Comparison of ENCODE assay signal across 11 cellular contexts in genomic region chr10:17510242-17510908, GRCh38. TPM values are rescaled to one million over a fixed set of nuclear protein-coding genes. Genes with fewer than 3 reads are reported as not detected.
A peak's percentile ranks its signal among the peaks of the same experiment; 100 is the strongest.
DNase-seq lines count a peak whose midpoint lies in the region; ATAC-seq, FAIRE-seq and TF ChIP-seq lines count a peak whose summit lies in the region.
"Had no signal": no experiment of that assay in that cellular context is flagged by ENCODE, and none has a peak within 500 bp of the region (broad histone marks: within the 10 kb centered on the region; RNA-seq: fewer than 3 reads in every experiment).

No MANE protein-coding gene starts in this region.

- no peak for TF ChIP-seq CTCF in activated CD8-positive, alpha-beta T cell treated with anti-CD3 and anti-CD28 coated beads for 36 hours (IDR thresholded peaks at IDR 0.05)

- CTCF ChIA-PET in activated CD8-positive, alpha-beta T cell treated with anti-CD3 and anti-CD28 coated beads for 36 hours (lab: Charles Lee) = interaction anchor here (0.7 to 1.8 kb wide), 2 partner anchors 53 to 101 kb away, joined by 3 to 4 read pairs; no protein-coding TSS in a partner anchor

- H3K4me1 Mint-ChIP-seq in activated CD8-positive, alpha-beta T cell treated with anti-CD3 and anti-CD28 coated beads for 36 hours (ENCODE audit: low read depth) = peaks cover 27% of the 10 kb centered on the region
- H3K4me1 Mint-ChIP-seq in stimulated activated memory B cell treated with anti-CD40 and anti-IgM and Interleukin-4, amounts not matched to agents 10 μg/mL and 1 μg/mL and 100 μg/mL, for 72 hours = no peaks in the 10 kb centered on the region

- ATAC-seq in GM21526 (IDR thresholded peaks at IDR 0.05; ENCODE audit: low FRiP score, unreplicated experiment) (peak; percentile 77), HG03196 (IDR thresholded peaks at IDR 0.05; ENCODE audit: unreplicated experiment) (peak; percentile 56)
- ATAC-seq in activated CD8-positive, alpha-beta T cell treated with anti-CD3 and anti-CD28 coated beads for 36 hours = no peak
- no peak for ATAC-seq in stimulated activated memory B cell treated with anti-CD40 and anti-IgM and Interleukin-4, amounts not matched to agents 10 μg/mL and 1 μg/mL and 100 μg/mL, for 72 hours
- ATAC-seq: HepG2 had no signal

- FAIRE-seq in GM18507 (lab: Jason Lieb, UNC) = peak; percentile 84
- FAIRE-seq: HepG2 had no signal

- H3K36me3 Mint-ChIP-seq in activated CD8-positive, alpha-beta T cell treated with anti-CD3 and anti-CD28 coated beads for 36 hours (ENCODE audit: low read depth) = no peaks in the 10 kb centered on the region
- H3K36me3 Mint-ChIP-seq in stimulated activated memory B cell treated with anti-CD40 and anti-IgM and Interleukin-4, amounts not matched to agents 10 μg/mL and 1 μg/mL and 100 μg/mL, for 72 hours = no peaks in the 10 kb centered on the region

- no peak overlapping the region for H3K27ac Mint-ChIP-seq in activated CD8-positive, alpha-beta T cell treated with anti-CD3 and anti-CD28 coated beads for 36 hours
- H3K27ac Mint-ChIP-seq in stimulated activated memory B cell treated with anti-CD40 and anti-IgM and Interleukin-4, amounts not matched to agents 10 μg/mL and 1 μg/mL and 100 μg/mL, for 72 hours = no peak overlapping the region

- peaks cover 3% of the 10 kb centered on the region for H3K9me3 Mint-ChIP-seq in activated CD8-positive, alpha-beta T cell treated with anti-CD3 and anti-CD28 coated beads for 36 hours
- peaks cover 4% of the 10 kb centered on the region for H3K9me3 Mint-ChIP-seq in stimulated activated memory B cell treated with anti-CD40 and anti-IgM and Interleukin-4, amounts not matched to agents 10 μg/mL and 1 μg/mL and 100 μg/mL, for 72 hours

- intact Hi-C loops in activated CD8-positive, alpha-beta T cell treated with anti-CD3 and anti-CD28 coated beads for 36 hours (cut with micrococcal nuclease) = no loop called here

- DNase-seq in GM18507 (ENCODE audit: extremely low spot score, insufficient read length, low read depth) = no peak
- DNase-seq in activated CD8-positive, alpha-beta T cell treated with anti-CD3 and anti-CD28 coated beads for 36 hours = peak; percentile 20
- DNase-seq in NCI-H2171 (lab: John Stamatoyannopoulos, UW) = no peak
- DNase-seq in NCI-H1930 (lab: John Stamatoyannopoulos, UW) = no peak
- DNase-seq in midbrain (lab: John Stamatoyannopoulos, UW) = no peak
- DNase-seq: DMS 273 treated with DMSO at 0.1 percent for 48 hours, mesendoderm had no signal

- POLR2A ChIA-PET in activated CD8-positive, alpha-beta T cell treated with anti-CD3 and anti-CD28 coated beads for 36 hours (lab: Charles Lee) = no interaction called here

- H3K27me3 Mint-ChIP-seq in activated CD8-positive, alpha-beta T cell treated with anti-CD3 and anti-CD28 coated beads for 36 hours = peaks cover 3% of the 10 kb centered on the region
- H3K27me3 Mint-ChIP-seq in stimulated activated memory B cell treated with anti-CD40 and anti-IgM and Interleukin-4, amounts not matched to agents 10 μg/mL and 1 μg/mL and 100 μg/mL, for 72 hours = peaks cover 7% of the 10 kb centered on the region

- H3K4me3 Mint-ChIP-seq in activated CD8-positive, alpha-beta T cell treated with anti-CD3 and anti-CD28 coated beads for 36 hours = no peak overlapping the region
- no peak overlapping the region for H3K4me3 Mint-ChIP-seq in stimulated activated memory B cell treated with anti-CD40 and anti-IgM and Interleukin-4, amounts not matched to agents 10 μg/mL and 1 μg/mL and 100 μg/mL, for 72 hours

RNA-seq across cellular contexts. Expression of gene ST8SIA6, which starts 56.0 kb away (rescaled TPM):
- not detected for total RNA-seq in activated CD8-positive, alpha-beta T cell treated with anti-CD3 and anti-CD28 coated beads for 36 hours
- total RNA-seq: HepG2 had no signal

Comparison
In these comparisons a context has a peak if more than half of its experiments do, and no peak if none do; other contexts are left out.
1. ATAC-seq: peak in GM21526 (single experiment) and HG03196 (single experiment); none in activated CD8-positive, alpha-beta T cell treated with anti-CD3 and anti-CD28 coated beads for 36 hours (single experiment) and stimulated activated memory B cell treated with anti-CD40 and anti-IgM and Interleukin-4, amounts not matched to agents 10 μg/mL and 1 μg/mL and 100 μg/mL, for 72 hours (single experiment).